Comparison of ENCODE assay signal across 16 cellular contexts in the genomic region with DNA sequence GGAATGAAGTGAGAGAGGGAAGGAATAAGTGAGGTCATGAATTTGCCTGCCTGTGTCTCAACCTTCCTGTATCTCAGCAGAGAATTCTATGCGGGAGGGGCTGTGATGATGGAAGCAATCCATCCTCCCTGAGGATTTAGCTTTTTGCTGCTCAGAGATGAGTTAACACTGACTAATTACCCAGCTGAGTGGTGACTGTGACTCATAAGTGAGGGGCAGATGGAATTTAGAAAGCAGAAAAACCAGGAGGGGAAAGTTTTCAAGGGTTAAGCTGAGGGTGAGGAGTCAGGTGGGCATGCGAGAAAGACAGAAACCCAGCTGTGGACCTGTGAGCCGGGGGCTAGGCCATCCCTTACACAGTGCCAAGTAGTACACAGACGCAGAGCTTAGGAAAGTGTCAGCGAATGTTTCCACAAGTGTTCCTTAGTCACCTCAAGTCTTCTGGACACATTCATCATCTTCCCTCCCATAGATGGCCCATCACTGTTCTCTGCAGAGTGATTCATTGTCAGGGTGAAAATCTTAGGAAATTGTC.
DNase-seq lines count a peak whose midpoint lies in the region; ATAC-seq, FAIRE-seq and TF ChIP-seq lines count a peak whose summit lies in the region.
"Had no signal": no experiment of that assay in that cellular context is flagged by ENCODE, and none has a peak within 500 bp of the region (broad histone marks: within the 10 kb centered on the region; RNA-seq: fewer than 3 reads in every experiment).

No MANE protein-coding gene starts in this region.

- intact Hi-C loops in endothelial cell of umbilical vein (cut with micrococcal nuclease) = no loop called here

- no peak overlapping the region for H2AFZ ChIP-seq in endothelial cell of umbilical vein (ENCODE audit: low read depth, low read length)

- DNase-seq in COLO829 (ENCODE audit: low spot score) (peak; percentile 51), MG63 (peak; percentile 84), endothelial cell of umbilical vein (ENCODE audit: low read depth, low spot score) (peak; percentile 10), myocyte (ENCODE audit: low read depth) (peak; percentile 81), GDM1 (lab: John Stamatoyannopoulos, UW) (no peak), COR-L47 (lab: John Stamatoyannopoulos, UW) (no peak), NAMALWA (ENCODE audit: low spot score) (no peak)
- DNase-seq: activated CD4-positive, alpha-beta T cell treated with anti-CD3 and anti-CD28 coated beads for 1 hour; activated naive CD4-positive, alpha-beta T cell treated with anti-CD3 and anti-CD28 coated beads, Interleukin-2, amount 10 ng/mL, durations not matched to agents 7 days and 5 days; effector CD4-positive, alpha-beta T cell; lower lobe of right lung; NCI-H2081 treated with DMSO at 0.1 percent for 48 hours; SHP77; small intestine had no signal

- no peak overlapping the region for H3K27ac ChIP-seq in endothelial cell of umbilical vein (ENCODE audit: insufficient read depth, low read depth, low read length)
- H3K27ac ChIP-seq: lower lobe of right lung had no signal

- H3K9ac ChIP-seq in endothelial cell of umbilical vein (replicated peaks; ENCODE audit: extremely low read depth, insufficient read depth, low read length) = no peak overlapping the region

- H3K36me3 ChIP-seq in MG63 = no peaks in the 10 kb centered on the region
- H3K36me3 ChIP-seq in endothelial cell of umbilical vein (ENCODE audit: control insufficient read depth in 2 of 2, extremely low read depth in 1 of 2, insufficient read depth in 2 of 2, low read length in 2 of 2) = no peaks in the 10 kb centered on the region
- H3K36me3 ChIP-seq: lower lobe of right lung had no signal

- CTCF ChIA-PET in endothelial cell of umbilical vein (lab: Charles Lee) = interaction anchor here (0.6 to 1.2 kb wide), 2 partner anchors 23 to 1452 kb away, joined by 3 read pairs; no protein-coding TSS in a partner anchor

- H3K9me3 ChIP-seq in MG63 (peaks cover 5% of the 10 kb centered on the region; the same call in 1 of the 2 replicates), endothelial cell of umbilical vein (replicated peaks; ENCODE audit: control insufficient read depth, insufficient read depth, low read length) (no peaks in the 10 kb centered on the region)
- H3K9me3 ChIP-seq: lower lobe of right lung had no signal

- H3K4me3 ChIP-seq in MG63 (no peak overlapping the region), endothelial cell of umbilical vein (replicated peaks in 1 of 3; ENCODE audit: insufficient read depth in 1 of 3, low read depth in 1 of 3, low read length in 3 of 3) (no peak overlapping the region)
- H3K4me3 ChIP-seq: lower lobe of right lung had no signal

- no peaks in the 10 kb centered on the region for H3K79me2 ChIP-seq in endothelial cell of umbilical vein (ENCODE audit: control insufficient read depth, insufficient read depth, low read length)

- no peak overlapping the region for H3K4me2 ChIP-seq in endothelial cell of umbilical vein (ENCODE audit: insufficient read depth, low read length)

- no peak for FAIRE-seq in endothelial cell of umbilical vein (lab: Jason Lieb, UNC)
- FAIRE-seq: small intestine had no signal

- TF ChIP-seq CTCF in endothelial cell of umbilical vein (IDR thresholded peaks at IDR 0.05; ENCODE audit: extremely low read depth in 1 of 2, insufficient read depth in 1 of 2, low read depth in 1 of 2, low read length in 2 of 2) = no peak

- ATAC-seq in HG03571 (IDR thresholded peaks at IDR 0.05; ENCODE audit: unreplicated experiment) = no peak
- ATAC-seq: lower lobe of right lung; stimulated activated effector memory CD8-positive, alpha-beta T cell treated with anti-CD3 and anti-CD28 coated beads, Interleukin-12 subunit alpha, Interleukin-12 subunit beta, amount 100 ng/mL, for 72 hours had no signal

- POLR2A ChIA-PET in endothelial cell of umbilical vein (lab: Charles Lee) = interaction anchor here (0.6 kb wide), 1 partner anchor 13 kb away, joined by 4 read pairs; no protein-coding TSS in a partner anchor

- dilution Hi-C loops in endothelial cell of umbilical vein (cut with MboI; ENCODE audit: extremely low pct_ligation_motif_present, low sequenced_read_pairs) = no loop called here

- no peak for TF ChIP-seq POLR2A in endothelial cell of umbilical vein (IDR thresholded peaks at IDR 0.05; ENCODE audit: low read depth, low read length)

- H3K27me3 ChIP-seq in MG63 (no peaks in the 10 kb centered on the region), endothelial cell of umbilical vein (ENCODE audit: control insufficient read depth in 2 of 2, insufficient read depth in 2 of 2, low read length in 2 of 2) (no peaks in the 10 kb centered on the region)

- no peaks in the 10 kb centered on the region for H4K20me1 ChIP-seq in endothelial cell of umbilical vein (replicated peaks; ENCODE audit: control insufficient read depth, extremely low read depth, insufficient read depth, low read length)

- H3K9me1 ChIP-seq in endothelial cell of umbilical vein (replicated peaks; ENCODE audit: control insufficient read depth, extremely low read depth, insufficient read depth, low read length) = no peaks in the 10 kb centered on the region

- H3K4me1 ChIP-seq in endothelial cell of umbilical vein (ENCODE audit: control insufficient read depth, extremely low read depth, insufficient read depth, low read length) = peaks cover 8% of the 10 kb centered on the region
- H3K4me1 ChIP-seq: lower lobe of right lung had no signal

- no TSS peak for BruUV-seq in endothelial cell of umbilical vein (replicated peaks; lab: Mats Ljungman, UMichigan)

TF ChIP-seq in endothelial cell of umbilical vein, 7 proteins besides CTCF, POLR2A, EP300 and RAD21:
- TF ChIP-seq, protein P1, sequence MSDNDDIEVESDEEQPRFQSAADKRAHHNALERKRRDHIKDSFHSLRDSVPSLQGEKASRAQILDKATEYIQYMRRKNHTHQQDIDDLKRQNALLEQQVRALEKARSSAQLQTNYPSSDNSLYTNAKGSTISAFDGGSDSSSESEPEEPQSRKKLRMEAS (IDR thresholded peaks at IDR 0.05; ENCODE audit: insufficient read depth, insufficient read length) = no peak
- no peak for TF ChIP-seq GATA2 (IDR thresholded peaks at IDR 0.05; ENCODE audit: insufficient read depth, insufficient read length, low read depth, low read length)
- peak; percentile 56 for TF ChIP-seq FOS (IDR thresholded peaks at IDR 0.05; ENCODE audit: borderline replicate concordance, insufficient read depth, low read length)
- TF ChIP-seq MYC (IDR thresholded peaks at IDR 0.05; ENCODE audit: low read depth, low read length) = no peak
- TF ChIP-seq POLR2AphosphoS5 (IDR thresholded peaks at IDR 0.05; ENCODE audit: insufficient read depth, low read depth, low read length) = no peak
- no peak for TF ChIP-seq EZH2 (IDR thresholded peaks at IDR 0.05; ENCODE audit: borderline replicate concordance, low read depth, low read length, severe bottlenecking)
- peak; percentile 8 for TF ChIP-seq JUN (IDR thresholded peaks at IDR 0.05; ENCODE audit: borderline replicate concordance, insufficient read depth, insufficient read length, low read depth)

Comparison
In these comparisons a context has a peak if more than half of its experiments do, and no peak if none do; other contexts are left out.
1. DNase-seq: peak in COLO829 (single experiment), MG63 (single experiment), endothelial cell of umbilical vein (single experiment) and myocyte (single experiment); none in GDM1 (single experiment), COR-L47 (single experiment) and NAMALWA (single experiment).